ENCODE assay signal across 18 cellular contexts in the genomic region with DNA sequence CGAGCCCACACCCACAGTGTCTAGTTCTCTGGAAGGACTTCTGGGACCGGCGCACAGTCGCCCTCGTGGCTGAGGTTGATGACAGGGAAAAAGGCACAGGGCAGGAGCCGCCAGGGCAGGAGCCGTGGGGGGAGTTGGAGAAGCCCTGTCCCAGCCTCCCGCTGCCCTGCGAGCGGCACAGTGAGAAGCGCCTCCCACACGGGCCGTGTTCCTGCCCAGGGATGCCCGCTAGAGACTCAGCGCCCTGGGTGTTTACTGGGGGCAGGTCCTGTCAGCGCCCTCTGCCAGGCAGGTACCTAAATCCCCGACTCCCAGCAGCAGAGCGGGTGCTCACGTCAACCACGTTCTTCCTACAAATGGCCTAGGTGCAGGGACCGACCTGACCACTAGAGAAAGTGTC. TPM values are rescaled to one million over a fixed set of nuclear protein-coding genes. Genes with fewer than 3 reads are reported as not detected.
"Had no signal": no experiment of that assay in that cellular context is flagged by ENCODE, and none has a peak within 500 bp of the region (broad histone marks: within the 10 kb centered on the region; RNA-seq: fewer than 3 reads in every experiment).

No MANE protein-coding gene starts in this region.

RNA-seq across cellular contexts. Expression of a gene that starts 26.0 kb away (rescaled TPM):
- total RNA-seq: activated naive CD4-positive, alpha-beta T cell treated with anti-CD3 and anti-CD28 coated beads for 36 hours; activated naive CD4-positive, alpha-beta T cell treated with anti-CD3 and anti-CD28 coated beads, Interleukin-2, amount 50 U/mL, for 72 hours; activated naive CD8-positive, alpha-beta T cell treated with anti-CD3 and anti-CD28 coated beads for 36 hours; activated naive CD8-positive, alpha-beta T cell treated with anti-CD3 and anti-CD28 coated beads, Interleukin-2, amount 10 ng/mL, durations not matched to agents 7 days and 5 days; activated T-cell treated with anti-CD3 and anti-CD28 coated beads, Interleukin-2, amount 50 U/mL, for 4 hours; activated T-cell treated with anti-CD3 and anti-CD28 coated beads, Interleukin-2, amount 50 U/mL, for 72 hours; activated T-helper 1 cell treated with anti-CD3 and anti-CD28 coated beads, Interleukin-12 subunit alpha, Interleukin-12 subunit beta, Interleukin-2, Interleukin-4 antibody, amounts not matched to agents 30 ng/mL and 10 ng/mL and 1 ng/mL, durations not matched to agents 14 hours and 24 hours and 36 hours; activated T-helper 17 cell treated with anti-CD3 and anti-CD28 coated beads, Interleukin-2, amount 50 U/mL, for 72 hours; activated T-helper 2 cell treated with anti-CD3 and anti-CD28 coated beads, Interferon-gamma antibody, Interleukin-2, Interleukin-4, amounts not matched to agents 10 μg/mL and 5 μg/mL and 100 μg/mL, durations not matched to agents 14 hours and 24 hours and 36 hours; adrenal gland; aorta; ascending aorta; astrocyte; body of pancreas; bronchial epithelial cell; cardiac muscle cell; cerebellum; chondrocyte had no signal
- polyA plus RNA-seq: aorta, cardiac muscle cell had no signal
